Comparison of ENCODE assay signal across 1 cellular context in genomic region chr2:173997269-173997668, GRCh38.
A peak's percentile ranks its signal among the peaks of the same experiment; 100 is the strongest.
TF ChIP-seq lines count a peak whose summit lies in the region.

No MANE protein-coding gene starts in this region.

TF ChIP-seq in HepG2, 621 proteins besides CTCF, POLR2A, EP300 and RAD21 (continued from another document):
- TF ChIP-seq ARID4A (CRISPR knock-in tag; IDR thresholded peaks at IDR 0.05; ENCODE audit: borderline replicate concordance) (0 out of 2 replicates have a peak, but pooled peaks have one; percentile 28), MNT (IDR thresholded peaks at IDR 0.05) (peak; percentile 85), ZBTB10 (CRISPR knock-in tag; IDR thresholded peaks at IDR 0.05; ENCODE audit: borderline replicate concordance) (no peak), ZNF563 (CRISPR knock-in tag; IDR thresholded peaks at IDR 0.05) (0 out of 2 replicates have a peak, but pooled peaks have one; percentile 43), ZNF605 (CRISPR knock-in tag; IDR thresholded peaks at IDR 0.05) (0 out of 2 replicates have a peak, but pooled peaks have one; percentile 31), ZKSCAN1 (IDR thresholded peaks at IDR 0.05; ENCODE audit: low read length) (no peak), FOSL2 (CRISPR knock-in tag; IDR thresholded peaks at IDR 0.05) (peak; percentile 39; the same call in 1 of the 2 replicates), ZBTB7B (CRISPR knock-in tag; IDR thresholded peaks at IDR 0.05) (no peak), ZNF292 (CRISPR knock-in tag; IDR thresholded peaks at IDR 0.05; ENCODE audit: borderline replicate concordance, low read depth) (peak; percentile 52; the same call in 1 of the 2 replicates), YY1 (IDR thresholded peaks at IDR 0.05; ENCODE audit: insufficient read depth, insufficient replicate concordance, low read depth, low read length) (no peak), KDM5A (IDR thresholded peaks at IDR 0.05; ENCODE audit: borderline replicate concordance, low read length) (no peak), SALL1 (CRISPR knock-in tag; IDR thresholded peaks at IDR 0.05) (peak; percentile 57), SAP130 (CRISPR knock-in tag; IDR thresholded peaks at IDR 0.05; ENCODE audit: low read depth) (peak; percentile 14; the same call in 1 of the 2 replicates)
- TF ChIP-seq, protein P1, sequence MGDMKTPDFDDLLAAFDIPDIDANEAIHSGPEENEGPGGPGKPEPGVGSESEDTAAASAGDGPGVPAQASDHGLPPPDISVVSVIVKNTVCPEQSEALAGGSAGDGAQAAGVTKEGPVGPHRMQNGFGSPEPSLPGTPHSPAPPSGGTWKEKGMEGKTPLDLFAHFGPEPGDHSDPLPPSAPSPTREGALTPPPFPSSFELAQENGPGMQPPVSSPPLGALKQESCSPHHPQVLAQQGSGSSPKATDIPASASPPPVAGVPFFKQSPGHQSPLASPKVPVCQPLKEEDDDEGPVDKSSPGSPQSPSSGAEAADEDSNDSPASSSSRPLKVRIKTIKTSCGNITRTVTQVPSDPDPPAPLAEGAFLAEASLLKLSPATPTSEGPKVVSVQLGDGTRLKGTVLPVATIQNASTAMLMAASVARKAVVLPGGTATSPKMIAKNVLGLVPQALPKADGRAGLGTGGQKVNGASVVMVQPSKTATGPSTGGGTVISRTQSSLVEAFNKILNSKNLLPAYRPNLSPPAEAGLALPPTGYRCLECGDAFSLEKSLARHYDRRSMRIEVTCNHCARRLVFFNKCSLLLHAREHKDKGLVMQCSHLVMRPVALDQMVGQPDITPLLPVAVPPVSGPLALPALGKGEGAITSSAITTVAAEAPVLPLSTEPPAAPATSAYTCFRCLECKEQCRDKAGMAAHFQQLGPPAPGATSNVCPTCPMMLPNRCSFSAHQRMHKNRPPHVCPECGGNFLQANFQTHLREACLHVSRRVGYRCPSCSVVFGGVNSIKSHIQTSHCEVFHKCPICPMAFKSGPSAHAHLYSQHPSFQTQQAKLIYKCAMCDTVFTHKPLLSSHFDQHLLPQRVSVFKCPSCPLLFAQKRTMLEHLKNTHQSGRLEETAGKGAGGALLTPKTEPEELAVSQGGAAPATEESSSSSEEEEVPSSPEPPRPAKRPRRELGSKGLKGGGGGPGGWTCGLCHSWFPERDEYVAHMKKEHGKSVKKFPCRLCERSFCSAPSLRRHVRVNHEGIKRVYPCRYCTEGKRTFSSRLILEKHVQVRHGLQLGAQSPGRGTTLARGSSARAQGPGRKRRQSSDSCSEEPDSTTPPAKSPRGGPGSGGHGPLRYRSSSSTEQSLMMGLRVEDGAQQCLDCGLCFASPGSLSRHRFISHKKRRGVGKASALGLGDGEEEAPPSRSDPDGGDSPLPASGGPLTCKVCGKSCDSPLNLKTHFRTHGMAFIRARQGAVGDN (CRISPR knock-in tag; IDR thresholded peaks at IDR 0.05): peak; percentile 58
- TF ChIP-seq, protein P2, sequence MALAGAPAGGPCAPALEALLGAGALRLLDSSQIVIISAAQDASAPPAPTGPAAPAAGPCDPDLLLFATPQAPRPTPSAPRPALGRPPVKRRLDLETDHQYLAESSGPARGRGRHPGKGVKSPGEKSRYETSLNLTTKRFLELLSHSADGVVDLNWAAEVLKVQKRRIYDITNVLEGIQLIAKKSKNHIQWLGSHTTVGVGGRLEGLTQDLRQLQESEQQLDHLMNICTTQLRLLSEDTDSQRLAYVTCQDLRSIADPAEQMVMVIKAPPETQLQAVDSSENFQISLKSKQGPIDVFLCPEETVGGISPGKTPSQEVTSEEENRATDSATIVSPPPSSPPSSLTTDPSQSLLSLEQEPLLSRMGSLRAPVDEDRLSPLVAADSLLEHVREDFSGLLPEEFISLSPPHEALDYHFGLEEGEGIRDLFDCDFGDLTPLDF (CRISPR knock-in tag; IDR thresholded peaks at IDR 0.05): no peak
- TF ChIP-seq, protein P3, sequence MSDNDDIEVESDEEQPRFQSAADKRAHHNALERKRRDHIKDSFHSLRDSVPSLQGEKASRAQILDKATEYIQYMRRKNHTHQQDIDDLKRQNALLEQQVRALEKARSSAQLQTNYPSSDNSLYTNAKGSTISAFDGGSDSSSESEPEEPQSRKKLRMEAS (IDR thresholded peaks at IDR 0.05): peak; percentile 74
- TF ChIP-seq, protein P4, sequence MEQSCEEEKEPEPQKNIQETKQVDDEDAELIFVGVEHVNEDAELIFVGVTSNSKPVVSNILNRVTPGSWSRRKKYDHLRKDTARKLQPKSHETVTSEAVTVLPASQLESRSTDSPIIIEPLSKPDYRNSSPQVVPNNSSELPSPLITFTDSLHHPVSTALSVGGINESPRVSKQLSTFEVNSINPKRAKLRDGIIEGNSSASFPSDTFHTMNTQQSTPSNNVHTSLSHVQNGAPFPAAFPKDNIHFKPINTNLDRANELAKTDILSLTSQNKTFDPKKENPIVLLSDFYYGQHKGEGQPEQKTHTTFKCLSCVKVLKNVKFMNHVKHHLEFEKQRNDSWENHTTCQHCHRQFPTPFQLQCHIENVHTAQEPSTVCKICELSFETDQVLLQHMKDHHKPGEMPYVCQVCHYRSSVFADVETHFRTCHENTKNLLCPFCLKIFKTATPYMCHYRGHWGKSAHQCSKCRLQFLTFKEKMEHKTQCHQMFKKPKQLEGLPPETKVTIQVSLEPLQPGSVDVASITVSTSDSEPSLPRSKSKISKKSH (CRISPR knock-in tag; IDR thresholded peaks at IDR 0.05; ENCODE audit: borderline replicate concordance): peak; percentile 60; the same call in 1 of the 2 replicates
